In the genomic region with DNA sequence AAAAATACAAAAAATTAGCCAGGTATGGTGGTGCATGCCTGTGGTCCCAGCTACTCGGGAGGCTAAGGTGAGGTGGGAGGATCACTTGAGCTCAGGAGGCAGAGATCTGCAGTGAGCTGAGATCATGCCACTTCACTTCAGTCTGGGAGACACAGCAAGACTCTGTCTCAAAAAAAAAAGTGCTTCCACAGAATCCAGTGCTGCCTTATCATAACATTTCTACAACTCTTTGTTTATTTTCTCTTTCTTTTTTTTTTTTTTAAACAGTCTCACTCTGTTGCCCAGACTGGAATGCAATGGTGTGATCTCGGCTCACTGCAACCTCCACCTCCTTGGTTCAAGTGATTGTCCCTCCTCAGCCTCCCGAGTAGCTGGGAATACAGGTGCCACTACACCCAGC, we compare ENCODE assay signal across 7 cellular contexts. TPM values are rescaled to one million over a fixed set of nuclear protein-coding genes. Genes with fewer than 3 reads are reported as not detected.
DNase-seq lines count a peak whose midpoint lies in the region; ATAC-seq, FAIRE-seq and TF ChIP-seq lines count a peak whose summit lies in the region.
"Not testable (repeated sequence)": the region's sequence is repeated elsewhere in the genome, so short reads cannot be mapped to it uniquely, and the experiment has no call there.

No MANE protein-coding gene starts in this region.

- not testable (repeated sequence) for H3K27ac ChIP-seq in IMR-90 (ENCODE audit: insufficient read depth, low read length); astrocyte (ENCODE audit: low read depth, low read length); mesenchymal stem cell (ENCODE audit: low read length, poor library complexity, severe bottlenecking)

- not testable (repeated sequence) for H2BK20ac ChIP-seq in IMR-90 (ENCODE audit: low read depth, low read length)

- H3K36me3 Mint-ChIP-seq in astrocyte (ENCODE audit: low read depth, unreplicated experiment), result peaks cover 12% of the 10 kb centered on the region
- peaks cover 25% of the 10 kb centered on the region for H3K36me3 Mint-ChIP-seq in progenitor cell of endocrine pancreas (ENCODE audit: insufficient read depth)

- peaks cover 30 to 55% of the 10 kb centered on the region in 2 experiments for H3K79me1 ChIP-seq in IMR-90 (ENCODE audit: low read depth in 1 of 2, low read length in 2 of 2)
- H3K79me1 ChIP-seq in mesenchymal stem cell (replicated peaks; ENCODE audit: low read length, poor library complexity, severe bottlenecking), result peaks cover 34% of the 10 kb centered on the region

- not testable (repeated sequence) for TF ChIP-seq POLR2A in IMR-90 (IDR thresholded peaks at IDR 0.05; ENCODE audit: low read depth, low read length)

- not testable (repeated sequence) for TF ChIP-seq RAD21 in IMR-90 (IDR thresholded peaks at IDR 0.05; ENCODE audit: low read length)

- CTCF ChIA-PET in IMR-90 (lab: Yijun Ruan, JAX), result not testable (repeated sequence)

- FAIRE-seq in astrocyte (lab: Jason Lieb, UNC), result not testable (repeated sequence)

- H3K4me1 ChIP-seq in IMR-90 (ENCODE audit: control insufficient read depth, insufficient read depth, low read length); astrocyte (ENCODE audit: insufficient read depth, low read length); mesenchymal stem cell (ENCODE audit: control insufficient read depth, insufficient read depth, low read depth, low read length): not testable (repeated sequence)

- not testable (repeated sequence) for H2AFZ ChIP-seq in IMR-90 (replicated peaks; ENCODE audit: low read length, poor library complexity); astrocyte (ENCODE audit: low read depth, low read length); mesenchymal stem cell (ENCODE audit: low read depth, low read length)

- not testable (repeated sequence) for H4K91ac ChIP-seq in IMR-90 (ENCODE audit: insufficient read depth, low read depth, low read length); mesenchymal stem cell (ENCODE audit: low read length)

- intact Hi-C loops in IMR-90 (cut with micrococcal nuclease), result not testable (repeated sequence)

- H3K4me3 Mint-ChIP-seq in astrocyte (ENCODE audit: unreplicated experiment); progenitor cell of endocrine pancreas (ENCODE audit: low read depth): not testable (repeated sequence)

- not testable (repeated sequence) for H2BK12ac ChIP-seq in mesenchymal stem cell (ENCODE audit: low read length in 2 of 2)

- H3K36me3 ChIP-seq in IMR-90 (ENCODE audit: control insufficient read depth, insufficient read depth, low read length) (peaks cover 24% of the 10 kb centered on the region), astrocyte (ENCODE audit: insufficient read depth, low read length) (peaks cover 35% of the 10 kb centered on the region), mesenchymal stem cell (ENCODE audit: control insufficient read depth in 1 of 2, insufficient read depth in 2 of 2, low read depth in 1 of 2, low read length in 2 of 2) (peaks cover 22 to 49% of the 10 kb centered on the region in 2 experiments)

- H3K27me3 Mint-ChIP-seq in astrocyte (ENCODE audit: low read depth, unreplicated experiment); progenitor cell of endocrine pancreas: not testable (repeated sequence)

- not testable (repeated sequence) for H4K5ac ChIP-seq in IMR-90 (ENCODE audit: low read depth, low read length)

- not testable (repeated sequence) for H3K9me3 Mint-ChIP-seq in astrocyte (ENCODE audit: unreplicated experiment); progenitor cell of endocrine pancreas (ENCODE audit: low read depth)

- not testable (repeated sequence) for H2AK5ac ChIP-seq in IMR-90 (ENCODE audit: low read depth, low read length); mesenchymal stem cell (ENCODE audit: low read length, severe bottlenecking)

- not testable (repeated sequence) for H3K56ac ChIP-seq in IMR-90 (ENCODE audit: extremely low read depth, insufficient read depth, low read length)

- not testable (repeated sequence) for H3K4me1 Mint-ChIP-seq in astrocyte (ENCODE audit: low read depth, unreplicated experiment); progenitor cell of endocrine pancreas (ENCODE audit: low read depth)

- H3K18ac ChIP-seq in IMR-90 (ENCODE audit: low read depth, low read length); mesenchymal stem cell (ENCODE audit: low read depth in 1 of 2, low read length in 2 of 2): not testable (repeated sequence)

- not testable (repeated sequence) for H3K9me1 ChIP-seq in IMR-90 (ENCODE audit: insufficient read depth, low read length)

- not testable (repeated sequence) for H2BK5ac ChIP-seq in IMR-90 (ENCODE audit: low read depth, low read length, poor library complexity, severe bottlenecking); mesenchymal stem cell (ENCODE audit: low read depth, low read length, poor library complexity, severe bottlenecking)

- peaks cover 33% of the 10 kb centered on the region for H3K79me2 ChIP-seq in astrocyte (ENCODE audit: insufficient read depth, low read length)

- H3K4me2 ChIP-seq in IMR-90 (ENCODE audit: low read depth, low read length); astrocyte (ENCODE audit: low read length); mesenchymal stem cell (ENCODE audit: low read length, poor library complexity, severe bottlenecking): not testable (repeated sequence)

- H4K20me1 ChIP-seq in IMR-90 (ENCODE audit: insufficient read depth, low read length) (peaks cover 44% of the 10 kb centered on the region), astrocyte (ENCODE audit: insufficient read depth, low read length) (peaks cover 48% of the 10 kb centered on the region)

- in situ Hi-C loops in Caki2 (cut with HindIII; ENCODE audit: low pct_unique_long_range_greater_than_20kb, low sequenced_read_pairs); IMR-90 (cut with MboI; ENCODE audit: low sequenced_read_pairs): not testable (repeated sequence)

- POLR2A ChIA-PET in IMR-90 (lab: Charles Lee; ENCODE audit: unreplicated experiment), result not testable (repeated sequence)

- dilution Hi-C loops in IMR-90 (cut with HindIII; ENCODE audit: low sequenced_read_pairs, unreplicated experiment), result not testable (repeated sequence)

- not testable (repeated sequence) for H3K14ac ChIP-seq in IMR-90 (replicated peaks; ENCODE audit: low read depth, low read length); mesenchymal stem cell (ENCODE audit: low read length in 2 of 2)

- TF ChIP-seq CTCF in IMR-90 (conservative IDR thresholded peaks at IDR 0.05; ENCODE audit: low read depth, low read length); astrocyte (IDR thresholded peaks at IDR 0.05; ENCODE audit: insufficient read depth, low read depth, low read length); choroid plexus epithelial cell (conservative IDR thresholded peaks at IDR 0.05; ENCODE audit: low read depth, low read length); progenitor cell of endocrine pancreas (IDR thresholded peaks at IDR 0.05; ENCODE audit: unreplicated experiment): not testable (repeated sequence)

- H2BK120ac ChIP-seq in IMR-90 (ENCODE audit: low read depth, low read length); mesenchymal stem cell (ENCODE audit: low read depth, low read length): not testable (repeated sequence)

- not testable (repeated sequence) for BruUV-seq in IMR-90 (replicated peaks; lab: Mats Ljungman, UMichigan)

- not testable (repeated sequence) for H3K9me3 ChIP-seq in IMR-90 (ENCODE audit: control insufficient read depth, insufficient read depth, low read length); astrocyte (ENCODE audit: insufficient read depth, low read depth, low read length); mesenchymal stem cell (ENCODE audit: control insufficient read depth, low read length)

- not testable (repeated sequence) for H3K4ac ChIP-seq in IMR-90 (ENCODE audit: low read depth, low read length); mesenchymal stem cell (ENCODE audit: low read depth in 1 of 2, low read length in 2 of 2)

- not testable (repeated sequence) for H3K23ac ChIP-seq in IMR-90 (ENCODE audit: low read depth, low read length); mesenchymal stem cell (ENCODE audit: low read length in 2 of 2)

- not testable (repeated sequence) for H4K8ac ChIP-seq in IMR-90 (ENCODE audit: low read depth in 2 of 2, low read length in 2 of 2); mesenchymal stem cell (ENCODE audit: low read length)

- not testable (repeated sequence) for H3K27me3 ChIP-seq in IMR-90 (ENCODE audit: control insufficient read depth, insufficient read depth, low read length); astrocyte (ENCODE audit: insufficient read depth, low read length); mesenchymal stem cell (ENCODE audit: control insufficient read depth in 1 of 2, insufficient read depth in 1 of 2, low read length in 2 of 2)

- H3K27ac Mint-ChIP-seq in astrocyte (ENCODE audit: unreplicated experiment), result not testable (repeated sequence)
- peak overlapping the region; percentile 31 for H3K27ac Mint-ChIP-seq in progenitor cell of endocrine pancreas

- ATAC-seq in IMR-90 (ENCODE audit: low read depth), result peak; percentile 93

- not testable (repeated sequence) for H3K9ac ChIP-seq in IMR-90 (ENCODE audit: low read depth, low read length); astrocyte (ENCODE audit: low read length); mesenchymal stem cell (ENCODE audit: low read length)

- not testable (repeated sequence) for H3K4me3 ChIP-seq in IMR-90 (ENCODE audit: insufficient read depth, low read depth, low read length); astrocyte (ENCODE audit: insufficient read depth, low read depth, low read length); choroid plexus epithelial cell (ENCODE audit: low read depth, low read length); mesenchymal stem cell (ENCODE audit: insufficient read depth in 1 of 2, low read depth in 1 of 2, low read length in 2 of 2)

- H2BK15ac ChIP-seq in IMR-90 (ENCODE audit: low read depth, low read length); mesenchymal stem cell (ENCODE audit: low read depth, poor library complexity, severe bottlenecking): not testable (repeated sequence)

- not testable (repeated sequence) for H2AK9ac ChIP-seq in IMR-90 (replicated peaks; ENCODE audit: low read depth, low read length, poor library complexity)

- DNase-seq in Caki2 (ENCODE audit: low read depth) (peak; percentile 70), IMR-90 (peak; percentile 71), astrocyte (ENCODE audit: low read depth) (peak; percentile 19), choroid plexus epithelial cell (ENCODE audit: low read depth) (peak; percentile 63), fibroblast of peridontal ligament (ENCODE audit: extremely low read depth) (peak; percentile 40), mesenchymal stem cell (peak; percentile 60)
- DNase-seq in progenitor cell of endocrine pancreas (ENCODE audit: low spot score, unreplicated experiment), result not testable (repeated sequence)

- no CpG with 5 or more reads among the region's 3 CpGs for WGBS in IMR-90 (ENCODE audit: extremely low coverage in 2 of 2, insufficient read length in 1 of 2), 2 experiments
- WGBS in mesenchymal stem cell, result 73% methylated on average over 3 of the region's 3 CpGs

RNA-seq across cellular contexts. Expression of a gene that starts 53.4 kb away (rescaled TPM):
- total RNA-seq in Caki2 (2014; rRNA removed; shearing (Covaris generic); ENCODE audit: low replicate concordance), result 13.8 and 18.1 TPM in 2 replicates
- total RNA-seq in IMR-90 (2012; rRNA removed) (20.0 and 26.5 TPM in 2 replicates), astrocyte (34.7 and 37.5 TPM in 2 replicates), progenitor cell of endocrine pancreas (35.2 and 37.1 TPM in 2 replicates)
- 26.3 and 38.9 TPM in 2 replicates for polyA plus RNA-seq in IMR-90 (2012; rRNA removed)
- polyA plus RNA-seq in IMR-90 (2012; cell fraction: cytosol; rRNA removed), result 12.9 and 26.0 TPM in 2 replicates
- 19.8 and 20.1 TPM in 2 replicates for polyA plus RNA-seq in IMR-90 (2012; cell fraction: nucleus; rRNA removed; ENCODE audit: low replicate concordance)
- polyA plus RNA-seq in mesenchymal stem cell (2013, experiment 1 of 2), result 37.9 TPM
- 37.5 TPM for polyA plus RNA-seq in mesenchymal stem cell (2013, experiment 2 of 2)
